1 cellular context compared by ENCODE assay signal in the genomic region with DNA sequence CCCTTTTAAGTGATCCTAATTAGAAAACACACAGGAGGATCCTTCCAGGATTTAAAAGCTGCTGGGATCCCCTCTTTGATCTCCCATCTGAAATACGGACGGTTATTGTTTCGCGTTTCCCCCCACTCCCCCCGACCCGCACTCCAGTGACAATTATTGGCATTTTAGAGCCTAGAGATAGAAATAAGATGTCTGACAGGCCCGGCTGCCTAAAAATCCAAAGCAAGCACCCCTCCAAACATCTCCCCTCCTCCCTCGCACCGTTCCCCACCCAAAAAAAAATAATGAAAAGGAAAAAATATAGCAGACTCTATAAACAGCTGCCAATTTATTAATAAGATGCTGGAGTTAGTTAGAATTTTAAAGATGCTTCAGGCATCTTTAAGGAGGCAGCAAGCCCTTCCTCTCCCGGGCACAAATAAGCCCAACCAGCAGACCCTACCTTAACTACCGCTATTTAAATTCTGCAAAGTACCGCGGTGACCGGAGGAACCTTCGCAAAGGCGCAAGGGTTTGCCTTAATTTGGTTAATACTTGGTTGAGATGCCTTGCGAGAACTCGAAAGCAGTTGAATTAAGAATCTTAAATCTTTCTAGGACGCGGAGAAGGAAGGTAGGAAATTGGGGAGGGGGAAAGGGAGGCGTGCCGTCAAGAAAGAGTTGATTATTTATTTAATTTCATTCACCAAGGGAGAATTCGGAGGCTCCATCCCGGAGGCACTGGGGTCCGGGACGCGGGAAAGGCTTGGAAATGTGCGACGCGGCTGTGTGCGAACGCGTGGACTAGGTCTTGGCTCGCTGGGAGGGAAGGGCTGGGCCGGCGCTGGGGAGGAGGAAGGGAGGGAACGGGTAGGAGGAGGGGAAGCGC.
A peak's percentile ranks its signal among the peaks of the same experiment; 100 is the strongest.
TF ChIP-seq lines count a peak whose summit lies in the region.

No MANE protein-coding gene starts in this region.

TF ChIP-seq in H1, 55 proteins besides CTCF, POLR2A, EP300 and RAD21 (continued from another document):
- TF ChIP-seq RNF2 (IDR thresholded peaks at IDR 0.05; ENCODE audit: borderline replicate concordance, low read depth, low read length, missing control alignments, poor library complexity, severe bottlenecking) (peak; percentile 53), HDAC2 (IDR thresholded peaks at IDR 0.05; ENCODE audit: borderline replicate concordance in 1 of 2, low read depth in 2 of 2, low read length in 2 of 2) (0 out of 4 replicates have a peak, but pooled peaks of 1 of the 2 experiments have one; percentile 13), EZH2 (IDR thresholded peaks at IDR 0.05; ENCODE audit: low read depth, low read length, severe bottlenecking) (peak; percentile 62), MAFK (IDR thresholded peaks at IDR 0.05; ENCODE audit: low read depth, low read length) (no peak), KDM4A (IDR thresholded peaks at IDR 0.05; ENCODE audit: low read depth, low read length, severe bottlenecking) (peak; percentile 36), RBBP5 (IDR thresholded peaks at IDR 0.05; ENCODE audit: borderline replicate concordance, low read depth, low read length) (no peak), ASH2L (IDR thresholded peaks at IDR 0.05; ENCODE audit: low read length) (peak; percentile 26)
- TF ChIP-seq, protein P1, sequence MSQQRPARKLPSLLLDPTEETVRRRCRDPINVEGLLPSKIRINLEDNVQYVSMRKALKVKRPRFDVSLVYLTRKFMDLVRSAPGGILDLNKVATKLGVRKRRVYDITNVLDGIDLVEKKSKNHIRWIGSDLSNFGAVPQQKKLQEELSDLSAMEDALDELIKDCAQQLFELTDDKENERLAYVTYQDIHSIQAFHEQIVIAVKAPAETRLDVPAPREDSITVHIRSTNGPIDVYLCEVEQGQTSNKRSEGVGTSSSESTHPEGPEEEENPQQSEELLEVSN (IDR thresholded peaks at IDR 0.05), result peak; percentile 95; the same call in 1 of the 2 replicates
TF ChIP-seq in H1: peak in this region for 6.
